In the genomic region with DNA sequence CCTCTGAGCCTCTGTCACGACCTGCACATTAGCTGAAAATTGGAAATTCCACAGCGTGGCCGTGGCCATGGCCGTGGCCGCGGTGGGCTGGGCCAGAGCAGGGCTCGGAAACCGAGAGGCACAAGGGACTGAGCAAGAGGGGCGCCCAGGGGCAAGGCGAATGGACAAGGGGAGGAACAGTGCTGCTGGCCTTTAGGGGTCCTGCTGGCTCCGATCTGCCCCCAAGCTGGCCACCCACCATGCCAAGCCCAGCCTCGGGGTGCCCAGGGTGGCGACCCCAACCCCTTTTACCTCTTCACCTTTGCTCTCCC, we compare ENCODE assay signal across 14 cellular contexts.
"Had no signal": no experiment of that assay in that cellular context is flagged by ENCODE, and none has a peak within 500 bp of the region (broad histone marks: within the 10 kb centered on the region; RNA-seq: fewer than 3 reads in every experiment).

No MANE protein-coding gene starts in this region.

- H3K27me3 ChIP-seq: ovary had no signal

- H3K9me3 ChIP-seq: ovary had no signal

- FAIRE-seq: endothelial cell of umbilical vein, urothelium cell line had no signal

- H3K4me3 Mint-ChIP-seq: activated naive CD4-positive, alpha-beta T cell treated with anti-CD3 and anti-CD28 coated beads, Interleukin-2, amount 50 U/mL, for 24 hours; natural killer cell treated with Interleukin-12 subunit alpha and Interleukin-12 subunit beta and Interleukin-15 and Interleukin-18, amount 100 ng/mL, for 72 hours; stimulated activated naive CD8-positive, alpha-beta T cell treated with anti-CD3 and anti-CD28 coated beads, Interleukin-15, Interleukin-2, amounts not matched to agents 100 ng/mL and 50 ng/mL, for 24 hours; T-helper 2 cell treated with Interferon-gamma antibody and Interleukin-4, amounts not matched to agents 5 μg/mL and 100 μg/mL, for 36 hours had no signal

- H3K4me1 Mint-ChIP-seq: activated naive CD4-positive, alpha-beta T cell treated with anti-CD3 and anti-CD28 coated beads, Interleukin-2, amount 50 U/mL, for 24 hours had no signal

- H3K36me3 Mint-ChIP-seq: activated naive CD4-positive, alpha-beta T cell treated with anti-CD3 and anti-CD28 coated beads, Interleukin-2, amount 50 U/mL, for 24 hours; natural killer cell treated with Interleukin-12 subunit alpha and Interleukin-12 subunit beta and Interleukin-15 and Interleukin-18, amount 100 ng/mL, for 72 hours had no signal

- H3K36me3 ChIP-seq: brain microvascular endothelial cell, ovary had no signal

- H3K27ac Mint-ChIP-seq: activated naive CD4-positive, alpha-beta T cell treated with anti-CD3 and anti-CD28 coated beads, Interleukin-2, amount 50 U/mL, for 24 hours; natural killer cell treated with Interleukin-12 subunit alpha and Interleukin-12 subunit beta and Interleukin-15 and Interleukin-18, amount 100 ng/mL, for 72 hours; stimulated activated naive CD8-positive, alpha-beta T cell treated with anti-CD3 and anti-CD28 coated beads, Interleukin-15, Interleukin-2, amounts not matched to agents 100 ng/mL and 50 ng/mL, for 24 hours; T-helper 2 cell treated with Interferon-gamma antibody and Interleukin-4, amounts not matched to agents 5 μg/mL and 100 μg/mL, for 36 hours had no signal

- H3K9me3 Mint-ChIP-seq: activated naive CD4-positive, alpha-beta T cell treated with anti-CD3 and anti-CD28 coated beads, Interleukin-2, amount 50 U/mL, for 24 hours; natural killer cell treated with Interleukin-12 subunit alpha and Interleukin-12 subunit beta and Interleukin-15 and Interleukin-18, amount 100 ng/mL, for 72 hours; stimulated activated naive CD8-positive, alpha-beta T cell treated with anti-CD3 and anti-CD28 coated beads, Interleukin-15, Interleukin-2, amounts not matched to agents 100 ng/mL and 50 ng/mL, for 24 hours; T-helper 2 cell treated with Interferon-gamma antibody and Interleukin-4, amounts not matched to agents 5 μg/mL and 100 μg/mL, for 36 hours had no signal

- ATAC-seq: activated CD4-positive, CD25-positive, alpha-beta regulatory T cell treated with anti-CD3 and anti-CD28 coated beads, Interleukin-2, amount 50 U/mL, for 24 hours had no signal

- DNase-seq: activated CD4-positive, alpha-beta T cell treated with anti-CD3 and anti-CD28 coated beads, Interleukin-2, amount 50 U/mL, for 4 hours; activated T-cell treated with anti-CD3 and anti-CD28 coated beads, Interleukin-2, amount 50 U/mL, for 1 hour; brain microvascular endothelial cell; foreskin melanocyte; ovary; stimulated activated CD4-positive, alpha-beta T cell treated with anti-CD3 and anti-CD28 coated beads, Interleukin-15, amount 100 ng/mL, for 24 hours; stimulated activated CD4-positive, alpha-beta T cell treated with anti-CD3 and anti-CD28 coated beads, Interleukin-4, amount 100 ng/mL, for 24 hours had no signal

- H3K4me3 ChIP-seq: ovary had no signal

- H3K27ac ChIP-seq: brain microvascular endothelial cell, ovary had no signal
